Comparison of ENCODE assay signal across 30 cellular contexts in the genomic region with DNA sequence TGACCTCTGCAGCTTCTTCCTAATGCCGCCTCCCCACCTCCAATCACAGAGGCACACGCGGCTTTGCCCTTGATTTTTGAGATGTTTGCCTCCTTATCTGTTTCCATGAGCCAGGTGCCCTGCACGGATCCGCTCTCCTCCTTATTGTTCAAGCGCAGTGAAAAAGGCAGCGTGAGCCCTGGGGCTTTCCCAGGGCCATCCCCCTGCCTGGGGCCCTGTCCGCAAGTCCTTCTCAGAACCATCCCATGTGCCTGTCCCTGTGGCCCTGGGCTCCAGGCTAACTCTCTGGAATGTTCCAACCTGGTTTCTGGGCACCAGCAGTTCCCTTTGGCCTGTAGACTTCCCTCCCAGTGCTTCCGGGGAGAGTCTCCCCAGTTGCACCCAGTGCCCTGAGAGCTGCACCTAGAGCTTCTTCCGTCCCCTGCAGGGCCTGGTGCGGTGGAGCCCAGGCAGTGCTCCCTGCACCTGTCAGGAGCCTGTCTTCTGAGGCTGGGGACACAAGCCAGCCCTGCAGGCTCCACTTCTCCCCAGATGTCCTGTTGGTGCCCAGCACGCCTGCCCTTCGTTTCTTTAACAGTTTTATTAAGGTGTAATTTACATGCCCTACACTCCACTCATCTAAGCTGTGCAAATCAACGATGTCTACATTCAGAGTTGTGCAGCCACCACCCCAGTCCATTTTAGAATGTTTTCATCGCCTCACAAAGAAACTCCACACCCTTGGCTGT.
"Had no signal": no experiment of that assay in that cellular context is flagged by ENCODE, and none has a peak within 500 bp of the region (broad histone marks: within the 10 kb centered on the region; RNA-seq: fewer than 3 reads in every experiment).

No MANE protein-coding gene starts in this region.

- H3K4me3 ChIP-seq: coronary artery, esophagus muscularis mucosa, gastroesophageal sphincter, heart left ventricle, hepatocyte, mucosa of descending colon, prostate gland, right atrium auricular region, smooth muscle cell, stomach, thyroid gland had no signal

- H3K4me1 ChIP-seq: foreskin keratinocyte, gastroesophageal sphincter, parathyroid adenoma, prostate gland, right atrium auricular region, stomach, thyroid gland had no signal

- H3K36me3 Mint-ChIP-seq: mesothelial cell of epicardium; naive B cell; natural killer cell treated with Interleukin-12 subunit alpha and Interleukin-12 subunit beta and Interleukin-15 and Interleukin-18, amount 100 ng/mL, for 72 hours; type B pancreatic cell had no signal

- H3K27me3 Mint-ChIP-seq: natural killer cell treated with Interleukin-12 subunit alpha and Interleukin-12 subunit beta and Interleukin-15 and Interleukin-18, amount 100 ng/mL, for 72 hours had no signal

- H3K27ac Mint-ChIP-seq: mesothelial cell of epicardium; natural killer cell treated with Interleukin-12 subunit alpha and Interleukin-12 subunit beta and Interleukin-15 and Interleukin-18, amount 100 ng/mL, for 72 hours; type B pancreatic cell had no signal

- ATAC-seq: foreskin keratinocyte, gastroesophageal sphincter, heart left ventricle, left lobe of liver, mucosa of descending colon, sciatic nerve had no signal

- H3K4me3 Mint-ChIP-seq: mesothelial cell of epicardium; naive B cell; natural killer cell treated with Interleukin-12 subunit alpha and Interleukin-12 subunit beta and Interleukin-15 and Interleukin-18, amount 100 ng/mL, for 72 hours; type B pancreatic cell had no signal

- H2AFZ ChIP-seq: hepatocyte, parathyroid adenoma had no signal

- H3K36me3 ChIP-seq: esophagus muscularis mucosa, gastroesophageal sphincter, heart left ventricle, neutrophil, prostate gland, right atrium auricular region, stomach, thyroid gland had no signal

- H3K79me2 ChIP-seq: hepatocyte, parathyroid adenoma had no signal

- H3K27me3 ChIP-seq: foreskin keratinocyte, hepatocyte, neutrophil, right atrium auricular region, thyroid gland had no signal

- H3K4me1 Mint-ChIP-seq: mesothelial cell of epicardium, naive B cell had no signal

- H3K9me3 Mint-ChIP-seq: mesothelial cell of epicardium; natural killer cell treated with Interleukin-12 subunit alpha and Interleukin-12 subunit beta and Interleukin-15 and Interleukin-18, amount 100 ng/mL, for 72 hours; type B pancreatic cell had no signal

- H3K9ac ChIP-seq: parathyroid adenoma had no signal

- FAIRE-seq: endothelial cell of umbilical vein, kidney had no signal

- H3K9me3 ChIP-seq: esophagus muscularis mucosa, gastroesophageal sphincter, heart left ventricle, mucosa of descending colon, neutrophil, prostate gland, right atrium auricular region, stomach, thyroid gland had no signal

- H3K4me2 ChIP-seq: hepatocyte, smooth muscle cell had no signal

- DNase-seq: dermis blood vessel endothelial cell; effector memory CD4-positive, alpha-beta T cell; foreskin keratinocyte; kidney; mesenchymal stem cell; naive B cell; stimulated activated CD4-positive, alpha-beta T cell treated with anti-CD3 and anti-CD28 coated beads, Interleukin-12 subunit alpha, Interleukin-12 subunit beta, amount 100 ng/mL, for 4 hours; stimulated activated CD4-positive, alpha-beta T cell treated with anti-CD3 and anti-CD28 coated beads, Interleukin-1b, Interleukin-23, amount 100 ng/mL, for 48 hours; stimulated activated CD4-positive, alpha-beta T cell treated with anti-CD3 and anti-CD28 coated beads, Interleukin-4, amount 100 ng/mL, for 1 hour; stimulated activated CD8-positive, alpha-beta memory T cell treated with anti-CD3 and anti-CD28 coated beads, Interleukin-4, amount 100 ng/mL, for 48 hours; stimulated activated naive CD4-positive, alpha-beta T cell; stomach; thyroid gland had no signal

- H3K27ac ChIP-seq: coronary artery, esophagus muscularis mucosa, foreskin keratinocyte, gastroesophageal sphincter, heart left ventricle, hepatocyte, neutrophil, parathyroid adenoma, prostate gland, right atrium auricular region, stomach, thyroid gland had no signal
